9 cellular contexts compared by ENCODE assay signal in genomic region chr3:7876741-7877297, GRCh38.
A peak's percentile ranks its signal among the peaks of the same experiment; 100 is the strongest.
DNase-seq lines count a peak whose midpoint lies in the region; ATAC-seq lines count a peak whose summit lies in the region.
"Had no signal": no experiment of that assay in that cellular context is flagged by ENCODE, and none has a peak within 500 bp of the region (broad histone marks: within the 10 kb centered on the region; RNA-seq: fewer than 3 reads in every experiment).

No MANE protein-coding gene starts in this region.

- no peak overlapping the region for H3K18ac ChIP-seq in trophoblast cell (ENCODE audit: low read length)

- peaks cover 4% of the 10 kb centered on the region for H3K79me1 ChIP-seq in trophoblast cell (ENCODE audit: low read length)

- no peak overlapping the region for H2AK5ac ChIP-seq in trophoblast cell (ENCODE audit: low read length)

- DNase-seq in CD8-positive, alpha-beta memory T cell = peak in 3 of 5 donors; percentile 6 to 73 (median 66)
- DNase-seq in T-helper 2 cell treated with Interferon-gamma antibody and Interleukin-4, amounts not matched to agents 5 μg/mL and 100 μg/mL, for 36 hours (ENCODE audit: low spot score) = peak; percentile 24
- no peak for DNase-seq in trophoblast cell
- no peak for DNase-seq in NCI-H524 (lab: John Stamatoyannopoulos, UW)
- DNase-seq in putamen (ENCODE audit: low spot score) = no peak
- DNase-seq: anterior cingulate cortex had no signal

- peak overlapping the region; percentile 24 for H2BK12ac ChIP-seq in trophoblast cell (ENCODE audit: low read length)

- no peak overlapping the region for H3K4me2 ChIP-seq in trophoblast cell (ENCODE audit: low read length)

- CTCF ChIA-PET in CD8-positive, alpha-beta memory T cell (lab: Charles Lee) = no interaction called here

- H3K27ac Mint-ChIP-seq in CD8-positive, alpha-beta memory T cell = peak overlapping the region in 7 of 8 donors; percentile 4 to 89 (median 69)
- H3K27ac Mint-ChIP-seq in T-helper 2 cell treated with Interferon-gamma antibody and Interleukin-4, amounts not matched to agents 5 μg/mL and 100 μg/mL, for 36 hours = peak overlapping the region; percentile 55
- H3K27ac Mint-ChIP-seq in activated naive CD8-positive, alpha-beta T cell = peak overlapping the region; percentile 95

- H3K4me3 ChIP-seq in CD8-positive, alpha-beta memory T cell (ENCODE audit: low read length) = no peak overlapping the region
- H3K4me3 ChIP-seq in trophoblast cell (ENCODE audit: low read depth, low read length) = no peak overlapping the region

- no CpG with 5 or more reads among the region's 3 CpGs for WGBS in trophoblast cell (ENCODE audit: extremely low coverage, insufficient coverage, insufficient read length)

- H4K12ac ChIP-seq in trophoblast cell (ENCODE audit: low read depth, low read length) = no peak overlapping the region

- H3K27ac ChIP-seq in CD8-positive, alpha-beta memory T cell (ENCODE audit: low read depth, low read length) = no peak overlapping the region
- H3K27ac ChIP-seq in trophoblast cell (ENCODE audit: low read depth, low read length) = no peak overlapping the region

- no peak for ATAC-seq in GM21423 (IDR thresholded peaks at IDR 0.05; ENCODE audit: unreplicated experiment)
- ATAC-seq in GM21529 (IDR thresholded peaks at IDR 0.05; ENCODE audit: unreplicated experiment) = no peak

- no peak overlapping the region for H3K23ac ChIP-seq in trophoblast cell (ENCODE audit: low read length)

- H3K4me3 Mint-ChIP-seq in CD8-positive, alpha-beta memory T cell = peak overlapping the region in 6 of 7 donors; percentile 29 to 71 (median 58)
- peak overlapping the region; percentile 56 for H3K4me3 Mint-ChIP-seq in T-helper 2 cell treated with Interferon-gamma antibody and Interleukin-4, amounts not matched to agents 5 μg/mL and 100 μg/mL, for 36 hours
- H3K4me3 Mint-ChIP-seq in activated naive CD8-positive, alpha-beta T cell = peak overlapping the region; percentile 68

- no peak overlapping the region for H2BK120ac ChIP-seq in trophoblast cell (ENCODE audit: insufficient read depth, low read length, poor library complexity)

- H3K9me3 Mint-ChIP-seq in CD8-positive, alpha-beta memory T cell = peaks cover 2 to 23% (median 6%) of the 10 kb centered on the region in 5 donors
- H3K9me3 Mint-ChIP-seq in T-helper 2 cell treated with Interferon-gamma antibody and Interleukin-4, amounts not matched to agents 5 μg/mL and 100 μg/mL, for 36 hours = peaks cover 9% of the 10 kb centered on the region
- peaks cover 8% of the 10 kb centered on the region for H3K9me3 Mint-ChIP-seq in activated naive CD8-positive, alpha-beta T cell (ENCODE audit: low read depth)

- H2BK5ac ChIP-seq in trophoblast cell (ENCODE audit: low read depth, low read length, poor library complexity) = no peak overlapping the region

- peaks cover 22% of the 10 kb centered on the region for H3K4me1 ChIP-seq in CD8-positive, alpha-beta memory T cell (ENCODE audit: insufficient read depth, low read length)
- peaks cover 6% of the 10 kb centered on the region in 2 experiments for H3K4me1 ChIP-seq in trophoblast cell (ENCODE audit: control insufficient read depth in 1 of 2, insufficient read depth in 2 of 2, low read length in 2 of 2)

- no peak overlapping the region for H2AFZ ChIP-seq in trophoblast cell (ENCODE audit: insufficient read depth, low read length, poor library complexity)

- no peak overlapping the region for H4K91ac ChIP-seq in trophoblast cell (ENCODE audit: low read depth, low read length)

- no peaks in the 10 kb centered on the region for H3K9me3 ChIP-seq in CD8-positive, alpha-beta memory T cell (ENCODE audit: low read length)
- H3K9me3 ChIP-seq in trophoblast cell (ENCODE audit: insufficient read depth, low read depth, low read length) = no peaks in the 10 kb centered on the region

- H3K14ac ChIP-seq in trophoblast cell (ENCODE audit: low read length) = no peak overlapping the region

- POLR2A ChIA-PET in CD8-positive, alpha-beta memory T cell (lab: Charles Lee) = no interaction called here

- no peak overlapping the region for H3K9ac ChIP-seq in trophoblast cell (ENCODE audit: low read length)

- H3K36me3 Mint-ChIP-seq in CD8-positive, alpha-beta memory T cell = peaks cover 0 to 15% (median 0%) of the 10 kb centered on the region in 3 donors
- no peaks in the 10 kb centered on the region for H3K36me3 Mint-ChIP-seq in T-helper 2 cell treated with Interferon-gamma antibody and Interleukin-4, amounts not matched to agents 5 μg/mL and 100 μg/mL, for 36 hours (ENCODE audit: low read depth)
- peaks cover 7% of the 10 kb centered on the region for H3K36me3 Mint-ChIP-seq in activated naive CD8-positive, alpha-beta T cell

- no peaks in the 10 kb centered on the region for H3K36me3 ChIP-seq in CD8-positive, alpha-beta memory T cell (ENCODE audit: insufficient read depth, low read length)
- H3K36me3 ChIP-seq in trophoblast cell (ENCODE audit: control insufficient read depth in 1 of 2, insufficient read depth in 2 of 2, low read length in 2 of 2) = no peaks in the 10 kb centered on the region

- peaks cover 2% of the 10 kb centered on the region for H3K79me2 ChIP-seq in trophoblast cell (ENCODE audit: control insufficient read depth, insufficient read depth, low read length, poor library complexity)

- peaks cover 11 to 37% (median 12%) of the 10 kb centered on the region in 3 donors for H3K4me1 Mint-ChIP-seq in CD8-positive, alpha-beta memory T cell
- H3K4me1 Mint-ChIP-seq in T-helper 2 cell treated with Interferon-gamma antibody and Interleukin-4, amounts not matched to agents 5 μg/mL and 100 μg/mL, for 36 hours (ENCODE audit: low read depth) = peaks cover 19% of the 10 kb centered on the region
- H3K4me1 Mint-ChIP-seq in activated naive CD8-positive, alpha-beta T cell (ENCODE audit: low read depth) = peaks cover 64% of the 10 kb centered on the region

- no peaks in the 10 kb centered on the region for H3K27me3 Mint-ChIP-seq in CD8-positive, alpha-beta memory T cell
- no peaks in the 10 kb centered on the region for H3K27me3 Mint-ChIP-seq in T-helper 2 cell treated with Interferon-gamma antibody and Interleukin-4, amounts not matched to agents 5 μg/mL and 100 μg/mL, for 36 hours (ENCODE audit: low read depth)
- no peaks in the 10 kb centered on the region for H3K27me3 Mint-ChIP-seq in activated naive CD8-positive, alpha-beta T cell

- H3K4ac ChIP-seq in trophoblast cell (ENCODE audit: low read depth, low read length) = no peak overlapping the region

- H3K27me3 ChIP-seq in CD8-positive, alpha-beta memory T cell (ENCODE audit: insufficient read depth, low read length, poor library complexity, severe bottlenecking) = no peaks in the 10 kb centered on the region
- H3K27me3 ChIP-seq in trophoblast cell (ENCODE audit: insufficient read depth, low read length) = no peaks in the 10 kb centered on the region

- peak overlapping the region; percentile 16 for H4K8ac ChIP-seq in trophoblast cell (ENCODE audit: low read depth, low read length)

Comparison
In these comparisons a context has a peak if more than half of its experiments do, and no peak if none do; other contexts are left out.
1. DNase-seq: peak in CD8-positive, alpha-beta memory T cell (3 of 5) and T-helper 2 cell treated with Interferon-gamma antibody and Interleukin-4, amounts not matched to agents 5 μg/mL and 100 μg/mL, for 36 hours (single experiment); none in trophoblast cell (0 of 2), NCI-H524 (0 of 2) and putamen (single experiment).
2. Peak in every context shown above with its lines, with median percentiles within 50 percentile points of each other: H3K27ac Mint-ChIP-seq and H3K4me3 Mint-ChIP-seq.